8 cellular contexts compared by ENCODE assay signal in genomic region chr1:65066766-65067490, GRCh38.
A peak's percentile ranks its signal among the peaks of the same experiment; 100 is the strongest.
DNase-seq lines count a peak whose midpoint lies in the region; ATAC-seq and TF ChIP-seq lines count a peak whose summit lies in the region.

No MANE protein-coding gene starts in this region.

- H3K36me3 ChIP-seq in liver (ENCODE audit: control insufficient read depth in 4 of 4, insufficient read depth in 3 of 4, low read depth in 1 of 4, low read length in 3 of 4): no peaks in the 10 kb centered on the region

- H3K9me3 ChIP-seq in liver (ENCODE audit: control insufficient read depth in 4 of 4, low read length in 3 of 4): no peaks in the 10 kb centered on the region

- H3K4me3 ChIP-seq in liver (ENCODE audit: low read depth in 1 of 3, low read length in 3 of 3): peak overlapping the region; percentile 73 to 97 (median 85)

- peaks cover 6 to 32% (median 27%) of the 10 kb centered on the region in 4 donors for H3K4me1 ChIP-seq in liver (ENCODE audit: control insufficient read depth in 4 of 4, insufficient read depth in 4 of 4, low read length in 3 of 4)

- WGBS in liver: under 1% methylated on average over 101 of the region's 101 CpGs

- H3K27me3 Mint-ChIP-seq in dendritic cell treated with granulocyte-macrophage colony-stimulating factor and Interleukin-4, amounts not matched to agents 40 ng/mL and 50 ng/mL, for 4 days: no peaks in the 10 kb centered on the region

- H3K9me3 Mint-ChIP-seq in dendritic cell treated with granulocyte-macrophage colony-stimulating factor and Interleukin-4, amounts not matched to agents 40 ng/mL and 50 ng/mL, for 4 days: no peaks in the 10 kb centered on the region

- peak overlapping the region; percentile 56 to 82 for H3K9ac ChIP-seq in liver (ENCODE audit: low read depth in 1 of 2, low read length in 2 of 2)

- peak overlapping the region; percentile 98 for H3K27ac Mint-ChIP-seq in dendritic cell treated with granulocyte-macrophage colony-stimulating factor and Interleukin-4, amounts not matched to agents 40 ng/mL and 50 ng/mL, for 4 days

- intact Hi-C loops in dendritic cell treated with granulocyte-macrophage colony-stimulating factor and Interleukin-4, amounts not matched to agents 40 ng/mL and 50 ng/mL, for 4 days (cut with micrococcal nuclease): loop anchor here (2.0 to 5.0 kb wide), 3 partner anchors 65 to 354 kb away; partner anchors contain the start of genes LEPR and LEPROT

- H3K36me3 Mint-ChIP-seq in dendritic cell treated with granulocyte-macrophage colony-stimulating factor and Interleukin-4, amounts not matched to agents 40 ng/mL and 50 ng/mL, for 4 days (ENCODE audit: low read depth): peaks cover 27% of the 10 kb centered on the region

- DNase-seq in GM04504 (ENCODE audit: low read depth) (peak; percentile 49), NCI-H226 (peak; percentile 40)
- peak; percentile 58 to 66 for DNase-seq in activated CD4-positive, alpha-beta T cell treated with anti-CD3 and anti-CD28 coated beads, Interleukin-2, amount 50 U/mL, for 4 hours
- peak; percentile 52 to 55 for DNase-seq in stimulated activated CD4-positive, alpha-beta T cell treated with anti-CD3 and anti-CD28 coated beads, Interleukin-2, amount 100 ng/mL, for 48 hours

- peak overlapping the region; percentile 96 to 97 for H3K27ac ChIP-seq in liver (ENCODE audit: low read depth in 1 of 2, low read length in 2 of 2)

- peak overlapping the region; percentile 94 for H3K4me3 Mint-ChIP-seq in dendritic cell treated with granulocyte-macrophage colony-stimulating factor and Interleukin-4, amounts not matched to agents 40 ng/mL and 50 ng/mL, for 4 days

- peak; percentile 25 to 46 for TF ChIP-seq RAD21 in liver (IDR thresholded peaks at IDR 0.05)

- ATAC-seq in HG02610 (IDR thresholded peaks at IDR 0.05; ENCODE audit: unreplicated experiment) (peak; percentile 47), GM19463 (IDR thresholded peaks at IDR 0.05; ENCODE audit: unreplicated experiment) (no peak)

- H3K27me3 ChIP-seq in liver (ENCODE audit: control insufficient read depth in 4 of 4, insufficient read depth in 4 of 4, low read length in 3 of 4): no peaks in the 10 kb centered on the region

- peaks cover 49% of the 10 kb centered on the region for H3K4me1 Mint-ChIP-seq in dendritic cell treated with granulocyte-macrophage colony-stimulating factor and Interleukin-4, amounts not matched to agents 40 ng/mL and 50 ng/mL, for 4 days (ENCODE audit: low read depth)

- no peak for TF ChIP-seq CTCF in liver (IDR thresholded peaks at IDR 0.05; ENCODE audit: low read depth, low read length, missing input control)

TF ChIP-seq in liver, 16 proteins besides CTCF, POLR2A, EP300 and RAD21:
- TF ChIP-seq TAF1 (conservative IDR thresholded peaks at IDR 0.05) (no peak), REST (IDR thresholded peaks at IDR 0.05) (peak; percentile 59), EGR1 (IDR thresholded peaks at IDR 0.05; ENCODE audit: low read depth in 2 of 2) (peak; percentile 83 to 84), ZBTB33 (IDR thresholded peaks at IDR 0.05) (no peak), GABPA (IDR thresholded peaks at IDR 0.05 in 1 of 2, conservative IDR thresholded peaks at IDR 0.05 in 1 of 2) (peak in 1 of 2 donors; percentile 31), JUND (IDR thresholded peaks at IDR 0.05) (no peak), MAX (IDR thresholded peaks at IDR 0.05) (peak; percentile 42), SP1 (IDR thresholded peaks at IDR 0.05) (peak; percentile 45), FOXA1 (IDR thresholded peaks at IDR 0.05) (peak; percentile 68), FOXA2 (IDR thresholded peaks at IDR 0.05) (peak; percentile 65), RXRA (IDR thresholded peaks at IDR 0.05) (no peak), NR2F2 (IDR thresholded peaks at IDR 0.05) (no peak), HNF4G (IDR thresholded peaks at IDR 0.05) (no peak), YY1 (IDR thresholded peaks at IDR 0.05) (peak; percentile 18), ATF3 (IDR thresholded peaks at IDR 0.05) (no peak), HNF4A (conservative IDR thresholded peaks at IDR 0.05) (no peak)
